In the genomic region with DNA sequence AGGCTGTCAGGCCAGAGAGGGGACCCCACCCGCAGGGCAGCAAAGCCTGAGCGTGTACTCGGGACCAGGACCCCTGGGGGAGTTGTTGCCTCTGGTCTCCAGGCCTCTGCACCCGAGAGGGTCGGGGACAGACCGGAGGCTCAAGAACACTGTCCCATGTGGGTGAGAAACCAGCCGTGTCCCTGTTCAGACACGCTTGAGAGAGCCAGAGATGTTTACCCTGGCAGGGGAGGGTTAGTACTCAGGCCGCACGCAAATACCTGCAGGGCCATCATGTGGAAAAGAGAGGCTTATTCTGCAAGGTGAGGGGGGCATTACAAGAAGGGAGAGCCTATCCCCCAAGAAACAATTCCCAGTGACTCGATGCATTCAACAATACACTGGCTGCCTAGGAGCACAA, we compare ENCODE assay signal across 16 cellular contexts.
"Had no signal": no experiment of that assay in that cellular context is flagged by ENCODE, and none has a peak within 500 bp of the region (broad histone marks: within the 10 kb centered on the region; RNA-seq: fewer than 3 reads in every experiment).

No MANE protein-coding gene starts in this region.

- H3K36me3 ChIP-seq: gastroesophageal sphincter, sigmoid colon, spleen had no signal

- H3K4me3 ChIP-seq: dorsolateral prefrontal cortex, gastroesophageal sphincter, sigmoid colon, spleen, stomach, testis had no signal

- H3K9me3 ChIP-seq: gastroesophageal sphincter, sigmoid colon, spleen, stomach, testis had no signal

- DNase-seq: activated CD4-positive, alpha-beta memory T cell treated with anti-CD3 and anti-CD28 coated beads for 36 hours; activated CD8-positive, alpha-beta memory T cell treated with anti-CD3 and anti-CD28 coated beads, Interleukin-2, amount 10 ng/mL, durations not matched to agents 7 days and 5 days; activated naive CD4-positive, alpha-beta T cell treated with anti-CD3 and anti-CD28 coated beads, Interleukin-2, amount 50 U/mL, for 16 hours; activated T-cell treated with anti-CD3 and anti-CD28 coated beads, Interleukin-2, amount 50 U/mL, for 1 hour; dorsolateral prefrontal cortex; endodermal cell; islet precursor cell; mesendoderm; sigmoid colon; spleen; stomach; T-helper 1 cell; T1000; testis had no signal

- H3K27ac ChIP-seq: dorsolateral prefrontal cortex, gastroesophageal sphincter, sigmoid colon, spleen, stomach, testis had no signal

- ATAC-seq: activated CD8-positive, alpha-beta memory T cell treated with anti-CD3 and anti-CD28 coated beads, Interleukin-2, amount 10 ng/mL, durations not matched to agents 7 days and 5 days; gastroesophageal sphincter; natural killer cell treated with Interleukin-12 subunit alpha and Interleukin-12 subunit beta and Interleukin-15 and Interleukin-18, amount 100 ng/mL, for 72 hours had no signal

- H3K4me1 ChIP-seq: gastroesophageal sphincter, sigmoid colon, testis had no signal

- H3K27me3 ChIP-seq: testis had no signal
